8 cellular contexts compared by ENCODE assay signal in genomic region chr19:48644839-48645651, GRCh38. TPM values are rescaled to one million over a fixed set of nuclear protein-coding genes. Genes with fewer than 3 reads are reported as not detected.
DNase-seq lines count a peak whose midpoint lies in the region; ATAC-seq and TF ChIP-seq lines count a peak whose summit lies in the region.

No MANE protein-coding gene starts in this region.

- H3K4me1 Mint-ChIP-seq in activated CD4-positive, alpha-beta T cell treated with anti-CD3 and anti-CD28 coated beads for 36 hours, result peaks cover 43% of the 10 kb centered on the region

- TF ChIP-seq CTCF in choroid plexus epithelial cell (conservative IDR thresholded peaks at IDR 0.05; ENCODE audit: low read depth, low read length), result no peak

- H3K36me3 Mint-ChIP-seq in activated CD4-positive, alpha-beta T cell treated with anti-CD3 and anti-CD28 coated beads for 36 hours (ENCODE audit: low read depth), result no peaks in the 10 kb centered on the region

- DNase-seq in AG20443 (ENCODE audit: low spot score), result peak; percentile 73
- DNase-seq in H4 (ENCODE audit: low spot score), result peak; percentile 69
- DNase-seq in NCI-H345 treated with DMSO at 0.1 percent for 48 hours (lab: John Stamatoyannopoulos, UW; ENCODE audit: unreplicated experiment), result peak; percentile 13
- peak; percentile 88 for DNase-seq in activated CD4-positive, alpha-beta T cell treated with anti-CD3 and anti-CD28 coated beads for 36 hours
- peak; percentile 90 for DNase-seq in choroid plexus epithelial cell (ENCODE audit: low read depth)
- DNase-seq in left kidney (ENCODE audit: low read depth, low spot score), result peak; percentile 91
- DNase-seq in stimulated activated CD4-positive, alpha-beta T cell treated with anti-CD3 and anti-CD28 coated beads, Interleukin-1b, Interleukin-23, amount 100 ng/mL, for 4 hours (ENCODE audit: low read depth in 2 of 2), result peak; percentile 56 to 64

- CTCF ChIA-PET in activated CD4-positive, alpha-beta T cell treated with anti-CD3 and anti-CD28 coated beads for 36 hours (lab: Charles Lee), result interaction anchor here (0.6 to 2.4 kb wide), 10 partner anchors 11 to 327 kb away, joined by 3 to 13 read pairs (median 4); partner anchors contain the start of genes HSD17B14, RPL18 and SPHK2

- POLR2A ChIA-PET in activated CD4-positive, alpha-beta T cell treated with anti-CD3 and anti-CD28 coated beads for 36 hours (lab: Charles Lee), result interaction anchor here (1.2 to 2.2 kb wide), 3 partner anchors 11 to 348 kb away, joined by 4 to 9 read pairs (median 7); partner anchors contain the start of genes GYS1, RPL18, RUVBL2 and SPHK2

- ATAC-seq in activated CD4-positive, alpha-beta T cell treated with anti-CD3 and anti-CD28 coated beads for 36 hours, result peak; percentile 67
- ATAC-seq in GM21447 (IDR thresholded peaks at IDR 0.05; ENCODE audit: unreplicated experiment), result no peak

- H3K4me3 ChIP-seq in choroid plexus epithelial cell (ENCODE audit: low read depth, low read length), result peak overlapping the region; percentile 62

- intact Hi-C loops in activated CD4-positive, alpha-beta T cell treated with anti-CD3 and anti-CD28 coated beads for 36 hours (cut with DNase I, micrococcal nuclease), result loop anchor here in 1 of 2 experiments (5.0 kb wide), 1 partner anchor 197 kb away; no protein-coding TSS in a partner anchor

- H3K27ac Mint-ChIP-seq in activated CD4-positive, alpha-beta T cell treated with anti-CD3 and anti-CD28 coated beads for 36 hours, result peak overlapping the region; percentile 88

- no peaks in the 10 kb centered on the region for H3K9me3 Mint-ChIP-seq in activated CD4-positive, alpha-beta T cell treated with anti-CD3 and anti-CD28 coated beads for 36 hours (ENCODE audit: low read depth)

- no peaks in the 10 kb centered on the region for H3K27me3 Mint-ChIP-seq in activated CD4-positive, alpha-beta T cell treated with anti-CD3 and anti-CD28 coated beads for 36 hours

- H3K4me3 Mint-ChIP-seq in activated CD4-positive, alpha-beta T cell treated with anti-CD3 and anti-CD28 coated beads for 36 hours, result peak overlapping the region; percentile 79

RNA-seq across cellular contexts. Expression of gene CA11, which starts 0.9 kb away (rescaled TPM):
- 2.2 and 8.3 TPM in 2 replicates for total RNA-seq in H4 (2014; rRNA removed; shearing (Covaris generic))
- total RNA-seq in activated CD4-positive, alpha-beta T cell treated with anti-CD3 and anti-CD28 coated beads for 36 hours, result 10 to 100 TPM; 11.5 to 18.0 TPM

RNA-seq across cellular contexts. Expression of gene DBP, which starts 7.9 kb away (rescaled TPM):
- 14.0 and 34.2 TPM in 2 replicates for total RNA-seq in H4 (2014; rRNA removed; shearing (Covaris generic))
- total RNA-seq in activated CD4-positive, alpha-beta T cell treated with anti-CD3 and anti-CD28 coated beads for 36 hours, result 10 to 100 TPM in 1 of 2 experiments, 1 to 10 TPM in 1; 8.3 to 12.4 TPM

RNA-seq across cellular contexts. Expression of gene SPHK2, which starts 25.7 kb away (rescaled TPM):
- total RNA-seq in H4 (2014; rRNA removed; shearing (Covaris generic)), result 6.5 and 9.0 TPM in 2 replicates
- 10 to 100 TPM; 27.0 TPM for total RNA-seq in activated CD4-positive, alpha-beta T cell treated with anti-CD3 and anti-CD28 coated beads for 36 hours

RNA-seq across cellular contexts. Expression of gene RPL18, which starts 26.1 kb away (rescaled TPM):
- total RNA-seq in H4 (2014; rRNA removed; shearing (Covaris generic)), result 1,978 and 2,048 TPM in 2 replicates
- 1,000 to 10,000 TPM; 2,026 to 2,191 TPM for total RNA-seq in activated CD4-positive, alpha-beta T cell treated with anti-CD3 and anti-CD28 coated beads for 36 hours

RNA-seq across cellular contexts. Expression of gene NTN5, which starts 27.8 kb away (rescaled TPM):
- total RNA-seq in H4 (2014; rRNA removed; shearing (Covaris generic)), result 0.58 TPM in 1 of 2 replicates, not detected in the other
- total RNA-seq in activated CD4-positive, alpha-beta T cell treated with anti-CD3 and anti-CD28 coated beads for 36 hours, result under 1 TPM; 0.50 to 0.60 TPM

Comparison
In these comparisons a context has a peak if more than half of its experiments do, and no peak if none do; other contexts are left out.
1. DNase-seq: peak in every context shown above with its lines; median percentile 91 in left kidney; 90 in choroid plexus epithelial cell; 88 in activated CD4-positive, alpha-beta T cell treated with anti-CD3 and anti-CD28 coated beads for 36 hours; 73 in AG20443; 69 in H4; 60 in stimulated activated CD4-positive, alpha-beta T cell treated with anti-CD3 and anti-CD28 coated beads, Interleukin-1b, Interleukin-23, amount 100 ng/mL, for 4 hours; 13 in NCI-H345 treated with DMSO at 0.1 percent for 48 hours.